8 cellular contexts compared by ENCODE assay signal in the genomic region with DNA sequence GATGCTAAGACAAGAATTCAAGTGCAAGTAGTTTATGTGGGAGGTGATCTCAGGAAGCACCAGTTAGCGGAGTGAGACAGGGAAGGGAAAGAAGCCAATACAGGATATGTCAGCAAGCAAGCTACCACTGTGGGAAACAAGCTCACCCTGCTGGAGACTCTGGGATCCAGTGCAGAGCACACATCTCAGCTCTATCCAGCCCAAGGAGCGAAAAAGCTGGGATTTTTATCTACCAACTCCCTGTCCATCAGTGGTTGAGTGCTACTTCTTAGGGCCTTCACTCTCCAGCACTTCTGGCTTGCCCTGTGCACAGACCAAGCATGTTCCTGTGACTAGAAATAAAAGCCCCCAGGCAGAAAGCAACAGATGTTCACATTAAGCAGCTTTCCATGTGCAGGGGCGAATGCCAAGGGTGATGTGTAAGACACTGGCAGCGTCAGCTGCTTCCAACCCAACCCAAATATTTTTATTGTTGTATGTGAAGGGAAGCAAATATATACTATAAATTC. TPM values are rescaled to one million over a fixed set of nuclear protein-coding genes. Genes with fewer than 3 reads are reported as not detected.
DNase-seq lines count a peak whose midpoint lies in the region; ATAC-seq, FAIRE-seq and TF ChIP-seq lines count a peak whose summit lies in the region.

No MANE protein-coding gene starts in this region.

- ATAC-seq in foreskin keratinocyte (peak; percentile 91), sciatic nerve (peak; percentile 76), HG03457 (IDR thresholded peaks at IDR 0.05; ENCODE audit: unreplicated experiment) (no peak), HG02763 (IDR thresholded peaks at IDR 0.05; ENCODE audit: unreplicated experiment) (no peak)

- H3K27me3 ChIP-seq in foreskin keratinocyte = no peaks in the 10 kb centered on the region

- TF ChIP-seq POLR2A in H54 (IDR thresholded peaks at IDR 0.05; ENCODE audit: low read depth, low read length) (no peak), lower leg skin (IDR thresholded peaks at IDR 0.05) (no peak)

- no peak overlapping the region for H3K4me3 ChIP-seq in lower leg skin (ENCODE audit: low read depth, poor library complexity, severe bottlenecking)

- 20 to 26% methylated on average over 4 of the region's 4 CpGs for WGBS in lower leg skin, 2 donors

- TF ChIP-seq CTCF in foreskin keratinocyte (conservative IDR thresholded peaks at IDR 0.05) (peak; percentile 57), lower leg skin (IDR thresholded peaks at IDR 0.05) (no peak)

- FAIRE-seq in H54 (lab: Jason Lieb, UNC) = peak; percentile 90

- intact Hi-C loops in sciatic nerve (cut with DNase I) = no loop called here
- intact Hi-C loops in lower leg skin (cut with DNase I; ENCODE audit: low total_unique reads) = no loop called here

- peak; percentile 72 for DNase-seq in H54 (ENCODE audit: insufficient read length, low spot score)
- DNase-seq in SHP77 treated with DMSO at 0.1 percent for 48 hours (lab: John Stamatoyannopoulos, UW) = peak; percentile 16
- peak; percentile 72 to 91 for DNase-seq in foreskin keratinocyte
- DNase-seq in sciatic nerve (ENCODE audit: low spot score) = no peak
- no peak for DNase-seq in NCI-H2029 (lab: John Stamatoyannopoulos, UW)
- no peak for DNase-seq in lower leg skin (ENCODE audit: low spot score in 2 of 2)

- peaks cover 15% of the 10 kb centered on the region for H3K4me1 ChIP-seq in foreskin keratinocyte

- H3K27ac ChIP-seq in foreskin keratinocyte = peak overlapping the region; percentile 45

RNA-seq across cellular contexts. Expression of gene RNF24, which starts 10.8 kb away (rescaled TPM):
- total RNA-seq in foreskin keratinocyte (7.7 and 11.4 TPM in 2 replicates), sciatic nerve (37.7 TPM), lower leg skin (10 to 100 TPM; 16.8 to 22.2 (median 19.2) TPM)
- 5.3 and 6.2 TPM in 2 replicates for polyA plus RNA-seq in foreskin keratinocyte

Comparison
In these comparisons a context has a peak if more than half of its experiments do, and no peak if none do; other contexts are left out.
1. DNase-seq: peak in H54 (single experiment), SHP77 treated with DMSO at 0.1 percent for 48 hours (single experiment) and foreskin keratinocyte (2 of 2); none in sciatic nerve (single experiment), NCI-H2029 (single experiment) and lower leg skin (0 of 2).
2. ATAC-seq: peak in foreskin keratinocyte (single experiment) and sciatic nerve (single experiment); none in HG03457 (single experiment) and HG02763 (single experiment).